19 cellular contexts compared by ENCODE assay signal in genomic region chr9:92030367-92030766, GRCh38.
"Had no signal": no experiment of that assay in that cellular context is flagged by ENCODE, and none has a peak within 500 bp of the region (broad histone marks: within the 10 kb centered on the region; RNA-seq: fewer than 3 reads in every experiment).

No MANE protein-coding gene starts in this region.

- H3K4me1 Mint-ChIP-seq: stimulated activated naive CD8-positive, alpha-beta T cell treated with anti-CD3 and anti-CD28 coated beads, Interleukin-15, amount 100 ng/mL, for 72 hours had no signal

- H3K27me3 Mint-ChIP-seq: effector memory CD8-positive, alpha-beta T cell; naive thymus-derived CD8-positive, alpha-beta T cell; stimulated activated naive CD8-positive, alpha-beta T cell treated with anti-CD3 and anti-CD28 coated beads, Interleukin-15, amount 100 ng/mL, for 72 hours had no signal

- H3K27ac ChIP-seq: coronary artery, gastrocnemius medialis, lower lobe of right lung, ovary, psoas muscle, sigmoid colon, suprapubic skin, transverse colon, upper lobe of right lung, uterus had no signal

- H3K4me1 ChIP-seq: gastrocnemius medialis, lower lobe of right lung, psoas muscle, suprapubic skin, upper lobe of right lung, uterus had no signal

- H3K27ac Mint-ChIP-seq: effector memory CD8-positive, alpha-beta T cell; stimulated activated naive CD8-positive, alpha-beta T cell treated with anti-CD3 and anti-CD28 coated beads, Interleukin-15, amount 100 ng/mL, for 72 hours had no signal

- H3K9me3 ChIP-seq: gastrocnemius medialis, lower lobe of right lung, ovary, psoas muscle, sigmoid colon, suprapubic skin, transverse colon, upper lobe of right lung, uterus had no signal

- DNase-seq: effector memory CD8-positive, alpha-beta T cell; gastrocnemius medialis; head of caudate nucleus; left ventricle myocardium superior; lower lobe of right lung; naive thymus-derived CD8-positive, alpha-beta T cell; occipital lobe; ovary; posterior cingulate gyrus; psoas muscle; right cardiac atrium; sigmoid colon; stimulated activated naive CD4-positive, alpha-beta T cell; stimulated activated naive CD8-positive, alpha-beta T cell treated with anti-CD3 and anti-CD28 coated beads, Interleukin-15, amount 100 ng/mL, for 72 hours; transverse colon; upper lobe of right lung; uterus had no signal

- H3K4me3 Mint-ChIP-seq: effector memory CD8-positive, alpha-beta T cell; naive thymus-derived CD8-positive, alpha-beta T cell; stimulated activated naive CD8-positive, alpha-beta T cell treated with anti-CD3 and anti-CD28 coated beads, Interleukin-15, amount 100 ng/mL, for 72 hours had no signal

- H3K27me3 ChIP-seq: gastrocnemius medialis, ovary, sigmoid colon, suprapubic skin, transverse colon, upper lobe of right lung, uterus had no signal

- H3K4me3 ChIP-seq: coronary artery, gastrocnemius medialis, lower lobe of right lung, ovary, psoas muscle, sigmoid colon, suprapubic skin, transverse colon, upper lobe of right lung, uterus had no signal

- H3K36me3 ChIP-seq: ovary, uterus had no signal

- ATAC-seq: effector memory CD8-positive, alpha-beta T cell; gastrocnemius medialis; left ventricle myocardium superior; lower lobe of right lung; naive thymus-derived CD8-positive, alpha-beta T cell; psoas muscle; right cardiac atrium; stimulated activated naive CD8-positive, alpha-beta T cell treated with anti-CD3 and anti-CD28 coated beads, Interleukin-15, amount 100 ng/mL, for 72 hours; upper lobe of right lung had no signal

- H3K9me3 Mint-ChIP-seq: effector memory CD8-positive, alpha-beta T cell; naive thymus-derived CD8-positive, alpha-beta T cell; stimulated activated naive CD8-positive, alpha-beta T cell treated with anti-CD3 and anti-CD28 coated beads, Interleukin-15, amount 100 ng/mL, for 72 hours had no signal
